ENCODE assay signal across 12 cellular contexts in genomic region chr11:82969811-82970210, GRCh38.
A peak's percentile ranks its signal among the peaks of the same experiment; 100 is the strongest.
DNase-seq lines count a peak whose midpoint lies in the region; ATAC-seq and TF ChIP-seq lines count a peak whose summit lies in the region.
"Had no signal": no experiment of that assay in that cellular context is flagged by ENCODE, and none has a peak within 500 bp of the region (broad histone marks: within the 10 kb centered on the region; RNA-seq: fewer than 3 reads in every experiment).

No MANE protein-coding gene starts in this region.

- POLR2A ChIA-PET in OCI-LY7 (lab: Charles Lee) (interaction anchor here (0.6 to 4.5 kb wide), 14 partner anchors 10 to 116 kb away, joined by 3 to 53 read pairs (median 4); partner anchors contain the start of gene RAB30), HEK293T (lab: Yijun Ruan, JAX) (no interaction called here)

- H4K20me1 ChIP-seq in OCI-LY7 (ENCODE audit: insufficient read depth, low read length), result no peaks in the 10 kb centered on the region

- no peak overlapping the region for H3K27ac Mint-ChIP-seq in progenitor cell of endocrine pancreas

- TF ChIP-seq CTCF in OCI-LY7 (conservative IDR thresholded peaks at IDR 0.05; ENCODE audit: low read length) (no peak), progenitor cell of endocrine pancreas (IDR thresholded peaks at IDR 0.05; ENCODE audit: unreplicated experiment) (no peak), gastrocnemius medialis (IDR thresholded peaks at IDR 0.05 in 4 of 5, conservative IDR thresholded peaks at IDR 0.05 in 1 of 5) (no peak)

- no peaks in the 10 kb centered on the region for H3K9me2 ChIP-seq in OCI-LY7 (ENCODE audit: insufficient read depth, low read length)

- H3K79me2 ChIP-seq in OCI-LY7 (ENCODE audit: insufficient read depth, low read depth, low read length), result peaks cover 24% of the 10 kb centered on the region; the same call in 1 of the 2 replicates

- no peaks in the 10 kb centered on the region for H3K36me3 Mint-ChIP-seq in progenitor cell of endocrine pancreas (ENCODE audit: insufficient read depth)

- H3K27me3 ChIP-seq in gastrocnemius medialis, result no peaks in the 10 kb centered on the region
- H3K27me3 ChIP-seq: dorsolateral prefrontal cortex had no signal

- BruUV-seq in OCI-LY7 (replicated peaks; lab: Mats Ljungman, UMichigan), result no TSS peak

- ATAC-seq in GM18498 (IDR thresholded peaks at IDR 0.05; ENCODE audit: unreplicated experiment) (peak; percentile 95), GM19452 (IDR thresholded peaks at IDR 0.05; ENCODE audit: unreplicated experiment) (peak; percentile 96), HG02981 (IDR thresholded peaks at IDR 0.05; ENCODE audit: unreplicated experiment) (peak; percentile 98), gastrocnemius medialis (no peak)
- ATAC-seq: HCT116 had no signal

- no peaks in the 10 kb centered on the region for H3K27me3 Mint-ChIP-seq in progenitor cell of endocrine pancreas

- DNase-seq in OCI-LY7 (ENCODE audit: low spot score) (peak; percentile 94), progenitor cell of endocrine pancreas (ENCODE audit: low spot score, unreplicated experiment) (no peak), gastrocnemius medialis (no peak), HEK293T (ENCODE audit: extremely low spot score) (no peak), epidermal melanocyte (ENCODE audit: insufficient read length, low spot score) (no peak)
- DNase-seq: dorsolateral prefrontal cortex, NCI-H146 had no signal

- intact Hi-C loops in OCI-LY7 (cut with micrococcal nuclease; ENCODE audit: unreplicated experiment), result loop anchor here (1.0 to 5.0 kb wide), 7 partner anchors 37 to 317 kb away; partner anchors contain the start of genes CCDC90B and PCF11
- intact Hi-C loops in gastrocnemius medialis (cut with DNase I; ENCODE audit: low total_unique reads), result no loop called here

- H3K4me2 ChIP-seq in OCI-LY7 (ENCODE audit: low read length), result peak overlapping the region; percentile 73

- CTCF ChIA-PET in OCI-LY7 (lab: Charles Lee; ENCODE audit: unreplicated experiment), result interaction anchor here (0.6 to 0.9 kb wide), 3 partner anchors 35 to 134 kb away, joined by 3 to 8 read pairs (median 3); partner anchors contain the start of gene DDIAS
- CTCF ChIA-PET in HEK293T (lab: Yijun Ruan, JAX), result no interaction called here

- H3K4me3 Mint-ChIP-seq in progenitor cell of endocrine pancreas (ENCODE audit: low read depth), result no peak overlapping the region

- no peaks in the 10 kb centered on the region for H3K4me1 Mint-ChIP-seq in progenitor cell of endocrine pancreas (ENCODE audit: low read depth)

- H2AFZ ChIP-seq in OCI-LY7 (ENCODE audit: low read length), result peak overlapping the region; percentile 67; the same call in 1 of the 2 replicates

- H3K4me1 ChIP-seq in OCI-LY7 (ENCODE audit: insufficient read depth, low read length, poor library complexity, severe bottlenecking) (peaks cover 88% of the 10 kb centered on the region), gastrocnemius medialis (no peaks in the 10 kb centered on the region)

- no peaks in the 10 kb centered on the region for H3K9me3 Mint-ChIP-seq in progenitor cell of endocrine pancreas (ENCODE audit: low read depth)

- peak overlapping the region; percentile 98 for H3K27ac ChIP-seq in OCI-LY7 (ENCODE audit: low read depth, low read length, poor library complexity, severe bottlenecking)
- no peak overlapping the region for H3K27ac ChIP-seq in gastrocnemius medialis
- H3K27ac ChIP-seq: dorsolateral prefrontal cortex, neutrophil had no signal

- TF ChIP-seq POLR2A in gastrocnemius medialis (IDR thresholded peaks at IDR 0.05), result no peak

- in situ Hi-C loops in gastrocnemius medialis (cut with MboI; ENCODE audit: low sequenced_read_pairs in 4 of 4), result no loop called here

- H3K4me3 ChIP-seq in OCI-LY7 (ENCODE audit: low read depth, low read length, poor library complexity, severe bottlenecking) (peak overlapping the region; percentile 33), gastrocnemius medialis (no peak overlapping the region)

- H3K9me3 ChIP-seq in OCI-LY7 (ENCODE audit: low read length) (peaks cover 16% of the 10 kb centered on the region; the same call in 1 of the 2 replicates), gastrocnemius medialis (no peaks in the 10 kb centered on the region)
- H3K9me3 ChIP-seq: neutrophil had no signal

- H3K36me3 ChIP-seq in OCI-LY7 (ENCODE audit: insufficient read depth, low read length), result peaks cover 26% of the 10 kb centered on the region
- H3K36me3 ChIP-seq in gastrocnemius medialis, result no peaks in the 10 kb centered on the region
- H3K36me3 ChIP-seq: neutrophil had no signal

TF ChIP-seq in HEK293T, 16 proteins besides CTCF, POLR2A, EP300 and RAD21:
- TF ChIP-seq FOXA1 (IDR thresholded peaks at IDR 0.05), result no peak
- no peak for TF ChIP-seq BHLHE40 (IDR thresholded peaks at IDR 0.05; ENCODE audit: borderline replicate concordance)

Comparison
In these comparisons a context has a peak if more than half of its experiments do, and no peak if none do; other contexts are left out.
1. ATAC-seq: peak in GM18498 (single experiment), GM19452 (single experiment) and HG02981 (single experiment); none in gastrocnemius medialis (0 of 2).